Comparison of ENCODE assay signal across 20 cellular contexts in genomic region chr3:49967307-49967706, GRCh38. TPM values are rescaled to one million over a fixed set of nuclear protein-coding genes. Genes with fewer than 3 reads are reported as not detected.
A peak's percentile ranks its signal among the peaks of the same experiment; 100 is the strongest.
DNase-seq lines count a peak whose midpoint lies in the region; ATAC-seq and TF ChIP-seq lines count a peak whose summit lies in the region.
"Had no signal": no experiment of that assay in that cellular context is flagged by ENCODE, and none has a peak within 500 bp of the region (broad histone marks: within the 10 kb centered on the region; RNA-seq: fewer than 3 reads in every experiment).

No MANE protein-coding gene starts in this region.

- 73 to 87% (median 80%) methylated on average over 5 of the region's 5 CpGs for WGBS in spleen, 5 donors

- H3K79me2 ChIP-seq in parathyroid adenoma, result peaks cover 14% of the 10 kb centered on the region

- DNase-seq in COLO829 (ENCODE audit: low spot score), result peak; percentile 51
- no peak for DNase-seq in ascending aorta (ENCODE audit: low spot score in 2 of 2)
- peak; percentile 40 for DNase-seq in foreskin melanocyte
- DNase-seq in SIG-M5 treated with dmso at 0.1 percent for 504 hours (lab: John Stamatoyannopoulos, UW; ENCODE audit: unreplicated experiment), result no peak
- DNase-seq in spleen, result no peak
- no peak for DNase-seq in DMS53 (lab: John Stamatoyannopoulos, UW)
- DNase-seq: ACHN; activated CD4-positive, alpha-beta T cell treated with anti-CD3 and anti-CD28 coated beads for 4 hours; activated gamma-delta T cell; body of pancreas; CD4-positive, alpha-beta T cell; DMS79 treated with DMSO at 0.1 percent for 48 hours; NCI-H1417 treated with DMSO at 0.1 percent for 48 hours; NCI-H2171 treated with DMSO at 0.1 percent for 48 hours; NCI-H774; PC-9; SK-N-SH had no signal

- peak overlapping the region; percentile 46 to 57 for H3K27ac ChIP-seq in ascending aorta
- peak overlapping the region; percentile 48 for H3K27ac ChIP-seq in parathyroid adenoma
- H3K27ac ChIP-seq in spleen, result peak overlapping the region in 1 of 8 donors; percentile 3
- H3K27ac ChIP-seq: body of pancreas, PC-9, prostate gland had no signal

- no peak for TF ChIP-seq POLR2A in spleen (IDR thresholded peaks at IDR 0.05)

- no peak for ATAC-seq in HG03342 (IDR thresholded peaks at IDR 0.05; ENCODE audit: unreplicated experiment)
- ATAC-seq: body of pancreas had no signal

- H3K36me3 ChIP-seq in ascending aorta (peaks cover 11 to 25% of the 10 kb centered on the region in 2 donors), parathyroid adenoma (ENCODE audit: control insufficient read depth, insufficient read depth, low read length) (no peaks in the 10 kb centered on the region), spleen (peaks cover 3 to 87% (median 35%) of the 10 kb centered on the region in 6 donors)
- H3K36me3 ChIP-seq: prostate gland had no signal

- peak overlapping the region; percentile 1 for H3K4me2 ChIP-seq in parathyroid adenoma (ENCODE audit: low read length)
- H3K4me2 ChIP-seq: PC-9, SK-N-SH had no signal

- H3K27me3 ChIP-seq in ascending aorta (no peaks in the 10 kb centered on the region), parathyroid adenoma (ENCODE audit: control insufficient read depth, insufficient read depth, low read length) (no peaks in the 10 kb centered on the region), spleen (replicated peaks in 1 of 7) (no peaks in the 10 kb centered on the region)
- H3K27me3 ChIP-seq: body of pancreas had no signal

- no peak overlapping the region for H2AFZ ChIP-seq in parathyroid adenoma
- H2AFZ ChIP-seq: PC-9 had no signal

- H3K4me3 ChIP-seq in ascending aorta, result peak overlapping the region in 1 of 2 donors; percentile 2
- H3K4me3 ChIP-seq in parathyroid adenoma (ENCODE audit: low read depth, low read length), result no peak overlapping the region
- H3K4me3 ChIP-seq in spleen, result no peak overlapping the region
- H3K4me3 ChIP-seq: body of pancreas, PC-9, prostate gland had no signal

- intact Hi-C loops in ascending aorta (cut with DNase I) (no loop called here), spleen (cut with DNase I; ENCODE audit: low total_unique reads) (no loop called here)

- H3K4me1 ChIP-seq in ascending aorta (peaks cover 0 to 19% of the 10 kb centered on the region in 2 donors), parathyroid adenoma (peaks cover 14% of the 10 kb centered on the region), spleen (peaks cover 0 to 26% (median 9%) of the 10 kb centered on the region in 6 donors)
- H3K4me1 ChIP-seq: prostate gland had no signal

- TF ChIP-seq CTCF in ascending aorta (IDR thresholded peaks at IDR 0.05) (no peak), parathyroid adenoma (IDR thresholded peaks at IDR 0.05) (no peak), spleen (IDR thresholded peaks at IDR 0.05 in 8 of 11, conservative IDR thresholded peaks at IDR 0.05 in 3 of 11) (no peak)

- H3K9ac ChIP-seq in parathyroid adenoma, result no peak overlapping the region
- H3K9ac ChIP-seq: SK-N-SH had no signal

- no peaks in the 10 kb centered on the region for H3K9me3 ChIP-seq in ascending aorta
- H3K9me3 ChIP-seq in parathyroid adenoma (ENCODE audit: control insufficient read depth, low read length), result no peaks in the 10 kb centered on the region
- H3K9me3 ChIP-seq in spleen, result no peaks in the 10 kb centered on the region
- H3K9me3 ChIP-seq: body of pancreas, prostate gland, SK-N-SH had no signal

RNA-seq across cellular contexts. Expression of gene RBM6, which starts 27.4 kb away (rescaled TPM):
- 84.7 TPM for total RNA-seq in ascending aorta
- total RNA-seq in spleen, result 100 to 1,000 TPM; 104 to 191 (median 144) TPM
- polyA plus RNA-seq in spleen, result 100 to 1,000 TPM; 118 to 320 (median 303) TPM

RNA-seq across cellular contexts. Expression of gene MON1A, which starts 37.7 kb away (rescaled TPM):
- total RNA-seq in ascending aorta (13.0 TPM), spleen (1 to 10 TPM; 5.3 to 9.3 (median 7.5) TPM)
- polyA plus RNA-seq in spleen, result 1 to 10 TPM; 3.4 to 5.9 (median 4.5) TPM

Comparison
In these comparisons a context has a peak if more than half of its experiments do, and no peak if none do; other contexts are left out.
1. DNase-seq: peak in COLO829 (single experiment) and foreskin melanocyte (single experiment); none in ascending aorta (0 of 2), SIG-M5 treated with dmso at 0.1 percent for 504 hours (single experiment), spleen (single experiment) and DMS53 (single experiment).